ENCODE assay signal across 11 cellular contexts in genomic region chr1:26582836-26583460, GRCh38. TPM values are rescaled to one million over a fixed set of nuclear protein-coding genes. Genes with fewer than 3 reads are reported as not detected.
A peak's percentile ranks its signal among the peaks of the same experiment; 100 is the strongest.
DNase-seq lines count a peak whose midpoint lies in the region; ATAC-seq and TF ChIP-seq lines count a peak whose summit lies in the region.
"Had no signal": no experiment of that assay in that cellular context is flagged by ENCODE, and none has a peak within 500 bp of the region (broad histone marks: within the 10 kb centered on the region; RNA-seq: fewer than 3 reads in every experiment).

No MANE protein-coding gene starts in this region.

- ATAC-seq in HG03108 (IDR thresholded peaks at IDR 0.05; ENCODE audit: unreplicated experiment) (peak; percentile 50), GM19395 (IDR thresholded peaks at IDR 0.05; ENCODE audit: unreplicated experiment) (no peak), GM18505 (IDR thresholded peaks at IDR 0.05; ENCODE audit: unreplicated experiment) (no peak)
- peak; percentile 77 for ATAC-seq in naive thymus-derived CD4-positive, alpha-beta T cell

- H3K36me3 ChIP-seq in naive thymus-derived CD4-positive, alpha-beta T cell (ENCODE audit: control insufficient read depth in 2 of 3, insufficient read depth in 3 of 3, low read length in 3 of 3): no peaks in the 10 kb centered on the region
- H3K36me3 ChIP-seq in OCI-LY7 (ENCODE audit: insufficient read depth, low read length) (no peaks in the 10 kb centered on the region), Karpas-422 (ENCODE audit: insufficient read depth, low read length) (no peaks in the 10 kb centered on the region)
- H3K36me3 ChIP-seq: right lobe of liver had no signal

- H3K9me3 ChIP-seq in naive thymus-derived CD4-positive, alpha-beta T cell (ENCODE audit: control insufficient read depth in 2 of 3, low read length in 3 of 3): no peaks in the 10 kb centered on the region
- H3K9me3 ChIP-seq in OCI-LY7 (ENCODE audit: low read length) (no peaks in the 10 kb centered on the region), Karpas-422 (ENCODE audit: low read length) (no peaks in the 10 kb centered on the region)
- H3K9me3 ChIP-seq: right lobe of liver had no signal

- H4K20me1 ChIP-seq in OCI-LY7 (ENCODE audit: insufficient read depth, low read length): no peaks in the 10 kb centered on the region
- H4K20me1 ChIP-seq in Karpas-422 (ENCODE audit: insufficient read depth, low read depth, low read length): no peaks in the 10 kb centered on the region

- TF ChIP-seq POLR2A in GM18505 (IDR thresholded peaks at IDR 0.05; ENCODE audit: borderline replicate concordance, extremely low read depth, insufficient read depth, insufficient read length): no peak

- CTCF ChIA-PET in naive thymus-derived CD4-positive, alpha-beta T cell (lab: Charles Lee): interaction anchor here (0.6 kb wide), 1 partner anchor 187 kb away, joined by 3 read pairs; no protein-coding TSS in a partner anchor
- CTCF ChIA-PET in OCI-LY7 (lab: Charles Lee; ENCODE audit: unreplicated experiment): interaction anchor here (0.8 kb wide), 1 partner anchor 44 kb away, joined by 3 read pairs; no protein-coding TSS in a partner anchor

- no peak overlapping the region for H3K9ac ChIP-seq in Karpas-422 (ENCODE audit: low read length)

- BruUV-seq in OCI-LY7 (replicated peaks; lab: Mats Ljungman, UMichigan): no TSS peak

- no peak overlapping the region for H3K4me3 ChIP-seq in naive thymus-derived CD4-positive, alpha-beta T cell (ENCODE audit: low read length)
- H3K4me3 ChIP-seq in OCI-LY7 (ENCODE audit: low read depth, low read length, poor library complexity, severe bottlenecking): no peak overlapping the region
- no peak overlapping the region for H3K4me3 ChIP-seq in Karpas-422 (ENCODE audit: low read length)
- H3K4me3 ChIP-seq: right lobe of liver had no signal

- H3K4me1 Mint-ChIP-seq in naive thymus-derived CD4-positive, alpha-beta T cell: peaks cover 3 to 30% (median 11%) of the 10 kb centered on the region in 7 donors

- no peaks in the 10 kb centered on the region for H3K9me3 Mint-ChIP-seq in naive thymus-derived CD4-positive, alpha-beta T cell

- H3K36me3 Mint-ChIP-seq in naive thymus-derived CD4-positive, alpha-beta T cell: peaks cover 0 to 4% (median 0%) of the 10 kb centered on the region in 5 donors

- H3K27me3 ChIP-seq in naive thymus-derived CD4-positive, alpha-beta T cell (ENCODE audit: control insufficient read depth in 2 of 2, insufficient read depth in 2 of 2, low read length in 2 of 2): no peaks in the 10 kb centered on the region
- no peaks in the 10 kb centered on the region for H3K27me3 ChIP-seq in Karpas-422 (ENCODE audit: low read length)
- H3K27me3 ChIP-seq: right lobe of liver had no signal

- intact Hi-C loops in naive thymus-derived CD4-positive, alpha-beta T cell (cut with micrococcal nuclease): no loop called here
- intact Hi-C loops in OCI-LY7 (cut with micrococcal nuclease; ENCODE audit: unreplicated experiment): no loop called here

- POLR2A ChIA-PET in naive thymus-derived CD4-positive, alpha-beta T cell (lab: Charles Lee): interaction anchor here (0.6 to 0.8 kb wide), 2 partner anchors 15 to 90 kb away, joined by 3 read pairs; no protein-coding TSS in a partner anchor
- POLR2A ChIA-PET in OCI-LY7 (lab: Charles Lee): interaction anchor here (0.9 kb wide), 1 partner anchor 28 kb away, joined by 3 read pairs; no protein-coding TSS in a partner anchor

- peak overlapping the region in 1 of 9 donors; percentile 60 for H3K27ac Mint-ChIP-seq in naive thymus-derived CD4-positive, alpha-beta T cell

- DNase-seq in AG20443 (ENCODE audit: low spot score) (peak; percentile 79), activated T-cell treated with anti-CD3 and anti-CD28 coated beads for 4 hours (peak; percentile 42), OCI-LY7 (ENCODE audit: low spot score) (no peak), Karpas-422 (no peak)
- peak in 1 of 9 donors; percentile 87 for DNase-seq in naive thymus-derived CD4-positive, alpha-beta T cell
- DNase-seq: GDM1, MM.1S had no signal

- no peak overlapping the region for H3K27ac ChIP-seq in naive thymus-derived CD4-positive, alpha-beta T cell (ENCODE audit: low read depth, low read length)
- no peak overlapping the region for H3K27ac ChIP-seq in OCI-LY7 (ENCODE audit: low read depth, low read length, poor library complexity, severe bottlenecking)
- H3K27ac ChIP-seq in Karpas-422 (ENCODE audit: low read length): no peak overlapping the region
- H3K27ac ChIP-seq: right lobe of liver had no signal

- no peaks in the 10 kb centered on the region for H3K27me3 Mint-ChIP-seq in naive thymus-derived CD4-positive, alpha-beta T cell

- no peak for TF ChIP-seq CTCF in OCI-LY7 (conservative IDR thresholded peaks at IDR 0.05; ENCODE audit: low read length)

- H3K4me2 ChIP-seq in OCI-LY7 (ENCODE audit: low read length): no peak overlapping the region
- no peak overlapping the region for H3K4me2 ChIP-seq in Karpas-422 (ENCODE audit: low read depth, low read length, poor library complexity, severe bottlenecking)

- H3K79me2 ChIP-seq in OCI-LY7 (ENCODE audit: insufficient read depth, low read depth, low read length): no peaks in the 10 kb centered on the region
- no peaks in the 10 kb centered on the region for H3K79me2 ChIP-seq in Karpas-422 (ENCODE audit: low read length)

- H3K4me1 ChIP-seq in naive thymus-derived CD4-positive, alpha-beta T cell (ENCODE audit: control insufficient read depth in 2 of 2, insufficient read depth in 2 of 2, low read length in 2 of 2): no peaks in the 10 kb centered on the region
- H3K4me1 ChIP-seq in OCI-LY7 (ENCODE audit: insufficient read depth, low read length, poor library complexity, severe bottlenecking): peaks cover 4% of the 10 kb centered on the region
- H3K4me1 ChIP-seq in Karpas-422 (ENCODE audit: low read length): no peaks in the 10 kb centered on the region
- H3K4me1 ChIP-seq: right lobe of liver had no signal

- no peaks in the 10 kb centered on the region for H3K9me2 ChIP-seq in OCI-LY7 (ENCODE audit: insufficient read depth, low read length)
- H3K9me2 ChIP-seq in Karpas-422 (replicated peaks; ENCODE audit: insufficient read depth, low read length): no peaks in the 10 kb centered on the region

- H3K4me3 Mint-ChIP-seq in naive thymus-derived CD4-positive, alpha-beta T cell: peak overlapping the region in 1 of 10 donors; percentile 26

- H2AFZ ChIP-seq in OCI-LY7 (ENCODE audit: low read length) (no peak overlapping the region), Karpas-422 (ENCODE audit: low read length) (no peak overlapping the region)

RNA-seq across cellular contexts. Expression of gene RPS6KA1, which starts 53.4 kb away (rescaled TPM):
- total RNA-seq in naive thymus-derived CD4-positive, alpha-beta T cell: 100 to 1,000 TPM in 2 of 5 experiments, 10 to 100 TPM in 3; 53.8 to 205 (median 97.6) TPM
- 100 to 1,000 TPM; 109 to 131 TPM for polyA plus RNA-seq in naive thymus-derived CD4-positive, alpha-beta T cell
- 54.1 and 72.2 TPM in 2 replicates for total RNA-seq in OCI-LY7 (2014; rRNA removed; shearing (Covaris generic))
- total RNA-seq in OCI-LY7 (2022): 83.3 and 91.0 TPM in 2 replicates
- total RNA-seq in Karpas-422 (2014; rRNA removed; shearing (Covaris generic); ENCODE audit: low replicate concordance): 85.3 and 106 TPM in 2 replicates

Comparison
In these comparisons a context has a peak if more than half of its experiments do, and no peak if none do; other contexts are left out.
1. DNase-seq: peak in AG20443 (single experiment) and activated T-cell treated with anti-CD3 and anti-CD28 coated beads for 4 hours (single experiment); none in OCI-LY7 (single experiment) and Karpas-422 (single experiment).
2. ATAC-seq: peak in HG03108 (single experiment) and naive thymus-derived CD4-positive, alpha-beta T cell (single experiment); none in GM19395 (single experiment) and GM18505 (single experiment).